Comparison of ENCODE assay signal across 7 cellular contexts in the genomic region with DNA sequence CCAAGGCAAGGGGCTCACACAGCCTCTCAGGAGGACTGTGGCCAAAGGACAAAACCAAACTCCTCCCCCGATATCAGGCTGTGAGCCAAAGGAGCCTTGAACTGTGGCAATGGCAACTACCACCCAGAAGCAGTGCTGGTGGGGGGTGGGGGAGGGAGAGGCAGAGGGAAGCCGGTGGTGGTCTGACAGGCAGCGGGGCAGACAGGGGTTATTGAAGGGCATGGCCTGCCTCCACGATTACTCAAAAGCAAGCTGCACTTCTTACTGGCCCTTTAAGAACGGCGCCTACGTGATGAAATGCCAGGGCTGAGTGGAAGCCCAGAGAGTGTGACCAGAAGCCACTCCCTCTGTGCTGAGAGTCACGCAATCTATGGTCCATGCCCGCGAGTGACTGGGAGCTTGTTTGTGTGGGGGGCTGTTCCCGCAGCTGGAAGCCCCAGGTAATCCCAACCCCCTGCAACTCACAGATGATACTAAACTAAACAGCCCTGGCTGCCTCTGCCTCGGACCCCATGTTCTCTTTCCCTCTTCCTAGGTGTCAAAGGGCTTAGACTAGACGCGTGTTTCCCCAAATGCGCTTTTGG.
DNase-seq lines count a peak whose midpoint lies in the region; ATAC-seq and TF ChIP-seq lines count a peak whose summit lies in the region.

No MANE protein-coding gene starts in this region.

- DNase-seq in epithelial cell of proximal tubule (ENCODE audit: low read depth): peak; percentile 56
- no peak for DNase-seq in natural killer cell
- no peak for DNase-seq in NK-92 treated with Interleukin-12 subunit alpha and Interleukin-12 subunit beta, amount 100 ng/mL, for 24 hours (lab: John Stamatoyannopoulos, UW)
- DNase-seq in NCI-H345 (lab: John Stamatoyannopoulos, UW): no peak
- DNase-seq in activated T-cell treated with anti-CD3 and anti-CD28 coated beads, Interleukin-2, amount 50 U/mL, for 48 hours: no peak

- no peak for TF ChIP-seq CTCF in epithelial cell of proximal tubule (conservative IDR thresholded peaks at IDR 0.05; ENCODE audit: low read depth, low read length)
- no peak for TF ChIP-seq CTCF in natural killer cell (IDR thresholded peaks at IDR 0.05)

- H3K27me3 Mint-ChIP-seq in IgD-negative memory B cell: no peaks in the 10 kb centered on the region
- peaks cover 0 to 4% of the 10 kb centered on the region in 2 donors for H3K27me3 Mint-ChIP-seq in natural killer cell (ENCODE audit: low read depth in 2 of 2)

- H3K36me3 Mint-ChIP-seq in IgD-negative memory B cell: peaks cover 6% of the 10 kb centered on the region
- H3K36me3 Mint-ChIP-seq in natural killer cell: no peaks in the 10 kb centered on the region

- peak; percentile 72 for ATAC-seq in GM21515 (IDR thresholded peaks at IDR 0.05; ENCODE audit: unreplicated experiment)
- peak; percentile 18 to 73 (median 27) for ATAC-seq in natural killer cell

- intact Hi-C loops in natural killer cell (cut with micrococcal nuclease): no loop called here

- H3K4me3 Mint-ChIP-seq in IgD-negative memory B cell (peak overlapping the region; percentile 38 to 92 (median 72)), natural killer cell (no peak overlapping the region)

- H3K27ac Mint-ChIP-seq in IgD-negative memory B cell (peak overlapping the region; percentile 59 to 94 (median 94)), natural killer cell (no peak overlapping the region)

- peaks cover 0 to 2% (median 0%) of the 10 kb centered on the region in 3 donors for H3K9me3 Mint-ChIP-seq in IgD-negative memory B cell
- H3K9me3 Mint-ChIP-seq in natural killer cell: no peaks in the 10 kb centered on the region

- peak overlapping the region; percentile 41 for H3K4me3 ChIP-seq in epithelial cell of proximal tubule (ENCODE audit: low read depth, low read length)

- H3K4me1 Mint-ChIP-seq in IgD-negative memory B cell (peaks cover 13 to 22% (median 17%) of the 10 kb centered on the region in 3 donors), natural killer cell (peaks cover 34 to 47% of the 10 kb centered on the region in 2 donors)

Comparison
In these comparisons a context has a peak if more than half of its experiments do, and no peak if none do; other contexts are left out.
1. H3K27ac Mint-ChIP-seq: peak in IgD-negative memory B cell (3 of 3); none in natural killer cell (0 of 2).